ENCODE assay signal across 1 cellular context in genomic region chr19:48724796-48725753, GRCh38.
TF ChIP-seq lines count a peak whose summit lies in the region.

No MANE protein-coding gene starts in this region.

TF ChIP-seq in HEK293, 187 proteins besides CTCF, POLR2A, EP300 and RAD21 (continued from another document and continues in another):
- TF ChIP-seq PATZ1 (tag by site-specific recombination; IDR thresholded peaks at IDR 0.05), result no peak
- no peak for TF ChIP-seq ZNF26 (tag by site-specific recombination; IDR thresholded peaks at IDR 0.05)
- no peak for TF ChIP-seq WT1 (tag by site-specific recombination; IDR thresholded peaks at IDR 0.05)
- TF ChIP-seq ZNF266 (tag by site-specific recombination; IDR thresholded peaks at IDR 0.05; ENCODE audit: low read depth), result no peak
- no peak for TF ChIP-seq GFI1B (tag by site-specific recombination; IDR thresholded peaks at IDR 0.05)
- no peak for TF ChIP-seq ZNF112 (tag by site-specific recombination; IDR thresholded peaks at IDR 0.05)
- TF ChIP-seq ZNF391 (tag by site-specific recombination; IDR thresholded peaks at IDR 0.05; ENCODE audit: borderline replicate concordance, low read depth), result no peak
- TF ChIP-seq ZNF501 (tag by site-specific recombination; IDR thresholded peaks at IDR 0.05), result no peak
- peak; percentile 56 for TF ChIP-seq ZFHX2 (tag by site-specific recombination; conservative IDR thresholded peaks at IDR 0.05)
- TF ChIP-seq ZNF623 (tag by site-specific recombination; IDR thresholded peaks at IDR 0.05), result no peak
- no peak for TF ChIP-seq ZEB2 (tag by site-specific recombination; IDR thresholded peaks at IDR 0.05)
- TF ChIP-seq ZNF362 (tag by site-specific recombination; IDR thresholded peaks at IDR 0.05), result peak; percentile 58; the same call in 1 of the 2 replicates
- TF ChIP-seq ZNF707 (tag by site-specific recombination; IDR thresholded peaks at IDR 0.05), result no peak
- TF ChIP-seq GLIS1 (tag by site-specific recombination; IDR thresholded peaks at IDR 0.05), result no peak
- no peak for TF ChIP-seq ZNF155 (tag by site-specific recombination; IDR thresholded peaks at IDR 0.05)
- TF ChIP-seq ZNF280C (tag by site-specific recombination; IDR thresholded peaks at IDR 0.05), result no peak
- no peak for TF ChIP-seq ZNF521 (tag by site-specific recombination; IDR thresholded peaks at IDR 0.05)
- TF ChIP-seq ZNF148 (tag by site-specific recombination; IDR thresholded peaks at IDR 0.05; ENCODE audit: borderline replicate concordance), result no peak
- TF ChIP-seq ZNF747 (tag by site-specific recombination; IDR thresholded peaks at IDR 0.05), result no peak
- no peak for TF ChIP-seq ZFP41 (tag by site-specific recombination; IDR thresholded peaks at IDR 0.05; ENCODE audit: borderline replicate concordance)
- TF ChIP-seq ZBTB1 (tag by site-specific recombination; IDR thresholded peaks at IDR 0.05), result no peak
- no peak for TF ChIP-seq ZNF23 (tag by site-specific recombination; IDR thresholded peaks at IDR 0.05; ENCODE audit: borderline replicate concordance)
- TF ChIP-seq ZBTB11 (tag by site-specific recombination; conservative IDR thresholded peaks at IDR 0.05; ENCODE audit: low read depth), result peak; percentile 86
- 0 out of 2 replicates have a peak, but pooled peaks have one; percentile 18 for TF ChIP-seq ZNF24 (tag by site-specific recombination; IDR thresholded peaks at IDR 0.05)
- no peak for TF ChIP-seq ZSCAN30 (tag by site-specific recombination; IDR thresholded peaks at IDR 0.05)
- no peak for TF ChIP-seq YY1 (tag by site-specific recombination; IDR thresholded peaks at IDR 0.05)
- 0 out of 2 replicates have a peak, but pooled peaks have one; percentile 11 for TF ChIP-seq ZFP69B (tag by site-specific recombination; IDR thresholded peaks at IDR 0.05)
- peak; percentile 55 for TF ChIP-seq ZXDB (tag by site-specific recombination; IDR thresholded peaks at IDR 0.05)
- TF ChIP-seq ZNF518A (tag by site-specific recombination; conservative IDR thresholded peaks at IDR 0.05; ENCODE audit: low read depth), result peak; percentile 94
- no peak for TF ChIP-seq RBAK (tag by site-specific recombination; IDR thresholded peaks at IDR 0.05)
- TF ChIP-seq IKZF3 (tag by site-specific recombination; IDR thresholded peaks at IDR 0.05), result peak; percentile 83
- peak; percentile 54; the same call in 1 of the 2 replicates for TF ChIP-seq PRDM10 (tag by site-specific recombination; IDR thresholded peaks at IDR 0.05)
- TF ChIP-seq KLF7 (tag by site-specific recombination; IDR thresholded peaks at IDR 0.05; ENCODE audit: borderline replicate concordance), result no peak
- TF ChIP-seq ZNF514 (tag by site-specific recombination; IDR thresholded peaks at IDR 0.05), result no peak
